In the genomic region with DNA sequence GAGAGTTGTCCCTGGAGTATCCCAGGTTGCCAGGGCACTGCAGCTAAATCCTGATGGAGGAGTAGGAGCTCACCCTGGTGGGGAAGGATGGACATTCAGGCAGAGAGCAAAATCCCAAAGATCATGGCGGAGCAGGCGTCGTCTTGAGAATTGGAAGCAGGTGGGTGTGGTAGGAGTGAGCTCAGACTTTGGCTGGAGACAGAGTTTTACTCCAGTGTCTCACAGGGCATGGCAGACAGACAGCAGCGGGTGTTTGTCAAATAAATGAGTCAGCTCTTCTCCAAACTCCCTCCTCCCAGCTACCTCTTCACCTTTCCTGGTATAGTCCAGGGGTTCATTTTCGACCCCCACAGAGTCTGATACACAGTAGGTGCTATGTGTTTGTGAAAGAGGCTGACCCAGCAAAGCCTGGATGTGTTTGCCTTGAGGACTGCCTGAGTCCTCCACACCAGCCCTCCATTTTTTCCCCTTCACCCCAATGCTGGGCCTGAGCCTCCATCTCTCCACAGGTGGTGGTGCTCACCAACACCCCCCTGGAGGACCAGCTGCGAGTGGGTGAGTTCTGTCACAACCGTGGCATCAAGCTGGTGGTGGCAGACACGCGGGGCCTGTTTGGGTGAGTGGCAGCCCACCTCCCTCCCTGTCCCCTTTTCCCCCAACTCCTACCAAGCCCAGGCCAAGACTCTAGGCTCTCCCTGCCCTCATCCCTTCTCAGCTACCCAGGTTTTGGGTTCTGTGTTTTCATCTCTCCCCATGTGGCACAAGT, we compare ENCODE assay signal across 12 cellular contexts. TPM values are rescaled to one million over a fixed set of nuclear protein-coding genes. Genes with fewer than 3 reads are reported as not detected.
DNase-seq lines count a peak whose midpoint lies in the region; ATAC-seq and TF ChIP-seq lines count a peak whose summit lies in the region.
"Had no signal": no experiment of that assay in that cellular context is flagged by ENCODE, and none has a peak within 500 bp of the region (broad histone marks: within the 10 kb centered on the region; RNA-seq: fewer than 3 reads in every experiment).

No MANE protein-coding gene starts in this region.

- no peak for DNase-seq in activated CD8-positive, alpha-beta T cell treated with anti-CD3 and anti-CD28 coated beads for 36 hours
- DNase-seq in activated CD8-positive, alpha-beta T cell treated with anti-CD3 and anti-CD28 coated beads, Interleukin-2, amount 10 ng/mL, durations not matched to agents 7 days and 5 days = no peak
- DNase-seq in amniotic epithelial cell (ENCODE audit: low read depth) (peak; percentile 40), left cardiac atrium (peak; percentile 52), thyroid gland (no peak), NCI-H748 treated with DMSO at 0.1 percent for 48 hours (lab: John Stamatoyannopoulos, UW) (no peak), smooth muscle cell (lab: John Stamatoyannopoulos, UW; ENCODE audit: unreplicated experiment) (no peak)
- DNase-seq in activated T-cell treated with anti-CD3 and anti-CD28 coated beads, Interleukin-2, amount 50 U/mL, for 1 hour = no peak
- DNase-seq: body of pancreas; NCI-H524 treated with DMSO at 0.1 percent for 48 hours; stimulated activated CD8-positive, alpha-beta memory T cell treated with anti-CD3 and anti-CD28 coated beads, Interleukin-4, amount 100 ng/mL, for 48 hours had no signal

- intact Hi-C loops in activated CD8-positive, alpha-beta T cell treated with anti-CD3 and anti-CD28 coated beads for 36 hours (cut with micrococcal nuclease) = no loop called here
- intact Hi-C loops in left cardiac atrium (cut with DNase I) = no loop called here
- intact Hi-C loops in thyroid gland (cut with DNase I) = no loop called here

- H3K36me3 ChIP-seq in thyroid gland = peaks cover 54 to 70% of the 10 kb centered on the region in 2 donors
- peaks cover 13% of the 10 kb centered on the region for H3K36me3 ChIP-seq in smooth muscle cell (ENCODE audit: low read depth)

- no peak overlapping the region for H3K4me3 ChIP-seq in thyroid gland (replicated peaks in 1 of 3)
- H3K4me3 ChIP-seq in smooth muscle cell = no peak overlapping the region
- H3K4me3 ChIP-seq: BLaER1, body of pancreas had no signal

- H3K27ac ChIP-seq in thyroid gland (peak overlapping the region in 2 of 3 donors; percentile 41), smooth muscle cell (ENCODE audit: low read depth) (no peak overlapping the region)
- H3K27ac ChIP-seq: BLaER1, body of pancreas had no signal

- H3K27me3 ChIP-seq in thyroid gland (no peaks in the 10 kb centered on the region), smooth muscle cell (ENCODE audit: low read depth) (no peaks in the 10 kb centered on the region)
- H3K27me3 ChIP-seq: BLaER1, body of pancreas had no signal

- ATAC-seq in activated CD8-positive, alpha-beta T cell treated with anti-CD3 and anti-CD28 coated beads for 36 hours = no peak
- ATAC-seq in activated CD8-positive, alpha-beta T cell treated with anti-CD3 and anti-CD28 coated beads, Interleukin-2, amount 10 ng/mL, durations not matched to agents 7 days and 5 days = no peak
- peak; percentile 41 to 85 for ATAC-seq in left cardiac atrium
- ATAC-seq: body of pancreas had no signal

- peaks cover 46% of the 10 kb centered on the region for H3K79me2 ChIP-seq in smooth muscle cell (ENCODE audit: low read depth)

- H2AFZ ChIP-seq in smooth muscle cell (ENCODE audit: low read depth) = no peak overlapping the region

- 81% methylated on average over 5 of the region's 9 CpGs for WGBS in thyroid gland, 2 donors
- WGBS in smooth muscle cell (ENCODE audit: low lambda C conversion rate) = 97% methylated on average over 9 of the region's 9 CpGs

- peaks cover 19% of the 10 kb centered on the region for H3K4me1 Mint-ChIP-seq in activated CD8-positive, alpha-beta T cell treated with anti-CD3 and anti-CD28 coated beads for 36 hours (ENCODE audit: low read depth)
- peaks cover 23% of the 10 kb centered on the region for H3K4me1 Mint-ChIP-seq in activated CD8-positive, alpha-beta T cell treated with anti-CD3 and anti-CD28 coated beads, Interleukin-2, amount 10 ng/mL, durations not matched to agents 7 days and 5 days (ENCODE audit: low read depth)

- no peak for TF ChIP-seq POLR2A in thyroid gland (IDR thresholded peaks at IDR 0.05)

- H3K4me2 ChIP-seq in smooth muscle cell = no peak overlapping the region
- H3K4me2 ChIP-seq: BLaER1 had no signal

- POLR2A ChIA-PET in activated CD8-positive, alpha-beta T cell treated with anti-CD3 and anti-CD28 coated beads for 36 hours (lab: Charles Lee) = interaction anchor here (0.9 kb wide), 1 partner anchor 9 kb away, joined by 5 read pairs; no protein-coding TSS in a partner anchor
- POLR2A ChIA-PET in activated CD8-positive, alpha-beta T cell treated with anti-CD3 and anti-CD28 coated beads, Interleukin-2, amount 10 ng/mL, durations not matched to agents 7 days and 5 days (lab: Charles Lee) = no interaction called here

- CTCF ChIA-PET in activated CD8-positive, alpha-beta T cell treated with anti-CD3 and anti-CD28 coated beads for 36 hours (lab: Charles Lee) = no interaction called here
- CTCF ChIA-PET in activated CD8-positive, alpha-beta T cell treated with anti-CD3 and anti-CD28 coated beads, Interleukin-2, amount 10 ng/mL, durations not matched to agents 7 days and 5 days (lab: Charles Lee) = no interaction called here

- no peak for TF ChIP-seq CTCF in activated CD8-positive, alpha-beta T cell treated with anti-CD3 and anti-CD28 coated beads for 36 hours (IDR thresholded peaks at IDR 0.05)
- no peak for TF ChIP-seq CTCF in thyroid gland (IDR thresholded peaks at IDR 0.05)
- TF ChIP-seq CTCF in smooth muscle cell (IDR thresholded peaks at IDR 0.05; ENCODE audit: borderline replicate concordance, insufficient read depth, poor library complexity, severe bottlenecking) = no peak

- H4K20me1 ChIP-seq in smooth muscle cell (ENCODE audit: low read depth) = peaks cover 97% of the 10 kb centered on the region

- H3K9ac ChIP-seq in smooth muscle cell (ENCODE audit: low read depth) = no peak overlapping the region
- H3K9ac ChIP-seq: BLaER1 had no signal

- H3K9me3 Mint-ChIP-seq in activated CD8-positive, alpha-beta T cell treated with anti-CD3 and anti-CD28 coated beads for 36 hours = no peaks in the 10 kb centered on the region
- no peaks in the 10 kb centered on the region for H3K9me3 Mint-ChIP-seq in activated CD8-positive, alpha-beta T cell treated with anti-CD3 and anti-CD28 coated beads, Interleukin-2, amount 10 ng/mL, durations not matched to agents 7 days and 5 days (ENCODE audit: insufficient read depth)

- no peaks in the 10 kb centered on the region for H3K27me3 Mint-ChIP-seq in activated CD8-positive, alpha-beta T cell treated with anti-CD3 and anti-CD28 coated beads for 36 hours
- no peaks in the 10 kb centered on the region for H3K27me3 Mint-ChIP-seq in activated CD8-positive, alpha-beta T cell treated with anti-CD3 and anti-CD28 coated beads, Interleukin-2, amount 10 ng/mL, durations not matched to agents 7 days and 5 days (ENCODE audit: low read depth)

- H3K4me1 ChIP-seq in thyroid gland = peaks cover 20 to 36% of the 10 kb centered on the region in 2 donors
- peaks cover 25% of the 10 kb centered on the region for H3K4me1 ChIP-seq in smooth muscle cell (ENCODE audit: low read depth)

- no peak overlapping the region for H3K4me3 Mint-ChIP-seq in activated CD8-positive, alpha-beta T cell treated with anti-CD3 and anti-CD28 coated beads for 36 hours
- H3K4me3 Mint-ChIP-seq in activated CD8-positive, alpha-beta T cell treated with anti-CD3 and anti-CD28 coated beads, Interleukin-2, amount 10 ng/mL, durations not matched to agents 7 days and 5 days = no peak overlapping the region

- no peaks in the 10 kb centered on the region for H3K9me3 ChIP-seq in thyroid gland
- H3K9me3 ChIP-seq in smooth muscle cell (replicated peaks; ENCODE audit: low read depth) = no peaks in the 10 kb centered on the region
- H3K9me3 ChIP-seq: BLaER1, body of pancreas had no signal

- H3K36me3 Mint-ChIP-seq in activated CD8-positive, alpha-beta T cell treated with anti-CD3 and anti-CD28 coated beads for 36 hours (ENCODE audit: low read depth) = peaks cover 53% of the 10 kb centered on the region
- H3K36me3 Mint-ChIP-seq in activated CD8-positive, alpha-beta T cell treated with anti-CD3 and anti-CD28 coated beads, Interleukin-2, amount 10 ng/mL, durations not matched to agents 7 days and 5 days (ENCODE audit: low read depth) = peaks cover 62% of the 10 kb centered on the region

- peak overlapping the region; percentile 70 for H3K27ac Mint-ChIP-seq in activated CD8-positive, alpha-beta T cell treated with anti-CD3 and anti-CD28 coated beads for 36 hours
- H3K27ac Mint-ChIP-seq in activated CD8-positive, alpha-beta T cell treated with anti-CD3 and anti-CD28 coated beads, Interleukin-2, amount 10 ng/mL, durations not matched to agents 7 days and 5 days = no peak overlapping the region

- no peaks in the 10 kb centered on the region for H3F3A ChIP-seq in smooth muscle cell (ENCODE audit: low read depth)

RNA-seq across cellular contexts. Expression of a gene that starts 6.9 kb away (rescaled TPM):
- total RNA-seq in activated CD8-positive, alpha-beta T cell treated with anti-CD3 and anti-CD28 coated beads for 36 hours = 100 to 1,000 TPM; 243 to 246 TPM
- total RNA-seq in activated CD8-positive, alpha-beta T cell treated with anti-CD3 and anti-CD28 coated beads, Interleukin-2, amount 10 ng/mL, durations not matched to agents 7 days and 5 days = 100 to 1,000 TPM; 186 to 189 TPM
- 100 to 1,000 TPM; 101 to 132 TPM for total RNA-seq in left cardiac atrium
- total RNA-seq in thyroid gland = 100 to 1,000 TPM; 159 to 293 (median 201) TPM
- 223 and 233 TPM in 2 replicates for total RNA-seq in smooth muscle cell
- polyA plus RNA-seq in smooth muscle cell = 243 and 246 TPM in 2 replicates

RNA-seq across cellular contexts. Expression of a gene that starts 17.9 kb away (rescaled TPM):
- 10 to 100 TPM; 56.1 to 61.3 TPM for total RNA-seq in activated CD8-positive, alpha-beta T cell treated with anti-CD3 and anti-CD28 coated beads for 36 hours
- 10 to 100 TPM; 64.3 to 74.7 TPM for total RNA-seq in activated CD8-positive, alpha-beta T cell treated with anti-CD3 and anti-CD28 coated beads, Interleukin-2, amount 10 ng/mL, durations not matched to agents 7 days and 5 days
- 100 to 1,000 TPM; 109 to 132 TPM for total RNA-seq in left cardiac atrium
- total RNA-seq in thyroid gland = 100 to 1,000 TPM in 2 of 4 donors, 10 to 100 TPM in 2; 76.6 to 111 (median 93.7) TPM
- 118 and 176 TPM in 2 replicates for total RNA-seq in smooth muscle cell
- polyA plus RNA-seq in smooth muscle cell = 269 and 270 TPM in 2 replicates

RNA-seq across cellular contexts. Expression of a gene that starts 32.2 kb away (rescaled TPM):
- total RNA-seq in activated CD8-positive, alpha-beta T cell treated with anti-CD3 and anti-CD28 coated beads for 36 hours = 10 to 100 TPM; 57.1 to 62.0 TPM
- total RNA-seq in activated CD8-positive, alpha-beta T cell treated with anti-CD3 and anti-CD28 coated beads, Interleukin-2, amount 10 ng/mL, durations not matched to agents 7 days and 5 days = 10 to 100 TPM; 55.3 to 60.9 TPM
- total RNA-seq in left cardiac atrium (10 to 100 TPM; 42.0 to 60.8 TPM), thyroid gland (100 to 1,000 TPM in 1 of 4 donors, 10 to 100 TPM in 3; 61.9 to 128 (median 86.8) TPM), smooth muscle cell (80.6 and 84.0 TPM in 2 replicates)
- polyA plus RNA-seq in smooth muscle cell = 211 and 221 TPM in 2 replicates

RNA-seq across cellular contexts. Expression of a gene that starts 55.5 kb away (rescaled TPM):
- 10 to 100 TPM; 66.4 to 66.7 TPM for total RNA-seq in activated CD8-positive, alpha-beta T cell treated with anti-CD3 and anti-CD28 coated beads for 36 hours
- 10 to 100 TPM; 62.2 to 64.1 TPM for total RNA-seq in activated CD8-positive, alpha-beta T cell treated with anti-CD3 and anti-CD28 coated beads, Interleukin-2, amount 10 ng/mL, durations not matched to agents 7 days and 5 days
- total RNA-seq in left cardiac atrium = 10 to 100 TPM; 22.1 to 23.9 TPM
- 10 to 100 TPM; 26.5 to 43.0 (median 35.2) TPM for total RNA-seq in thyroid gland
- total RNA-seq in smooth muscle cell = 17.6 and 18.3 TPM in 2 replicates
- polyA plus RNA-seq in smooth muscle cell = 39.2 and 42.7 TPM in 2 replicates

RNA-seq across cellular contexts. Expression of a gene that starts 56.1 kb away (rescaled TPM):
- total RNA-seq in activated CD8-positive, alpha-beta T cell treated with anti-CD3 and anti-CD28 coated beads for 36 hours = 10 to 100 TPM; 82.9 to 89.8 TPM
- 100 to 1,000 TPM in 1 of 2 experiments, 10 to 100 TPM in 1; 92.9 to 103 TPM for total RNA-seq in activated CD8-positive, alpha-beta T cell treated with anti-CD3 and anti-CD28 coated beads, Interleukin-2, amount 10 ng/mL, durations not matched to agents 7 days and 5 days
- total RNA-seq in left cardiac atrium (100 to 1,000 TPM; 137 to 138 TPM), thyroid gland (100 to 1,000 TPM in 3 of 4 donors, 10 to 100 TPM in 1; 68.5 to 179 (median 107) TPM), smooth muscle cell (67.4 and 82.6 TPM in 2 replicates)
- polyA plus RNA-seq in smooth muscle cell = 167 and 178 TPM in 2 replicates

Comparison
In these comparisons a context has a peak if more than half of its experiments do, and no peak if none do; other contexts are left out.
1. ATAC-seq: peak in left cardiac atrium (2 of 2); none in activated CD8-positive, alpha-beta T cell treated with anti-CD3 and anti-CD28 coated beads for 36 hours (single experiment) and activated CD8-positive, alpha-beta T cell treated with anti-CD3 and anti-CD28 coated beads, Interleukin-2, amount 10 ng/mL, durations not matched to agents 7 days and 5 days (single experiment).
2. DNase-seq: peak in amniotic epithelial cell (single experiment) and left cardiac atrium (single experiment); none in activated CD8-positive, alpha-beta T cell treated with anti-CD3 and anti-CD28 coated beads for 36 hours (single experiment), activated CD8-positive, alpha-beta T cell treated with anti-CD3 and anti-CD28 coated beads, Interleukin-2, amount 10 ng/mL, durations not matched to agents 7 days and 5 days (single experiment), thyroid gland (0 of 2), NCI-H748 treated with DMSO at 0.1 percent for 48 hours (single experiment), smooth muscle cell (single experiment) and activated T-cell treated with anti-CD3 and anti-CD28 coated beads, Interleukin-2, amount 50 U/mL, for 1 hour (single experiment).